1 cellular context compared by ENCODE assay signal in genomic region chr6:39280247-39280731, GRCh38.
TF ChIP-seq lines count a peak whose summit lies in the region.

No MANE protein-coding gene starts in this region.

TF ChIP-seq in GM12878, 131 proteins besides CTCF, POLR2A, EP300 and RAD21 (continued from another document):
- TF ChIP-seq, protein P1, sequence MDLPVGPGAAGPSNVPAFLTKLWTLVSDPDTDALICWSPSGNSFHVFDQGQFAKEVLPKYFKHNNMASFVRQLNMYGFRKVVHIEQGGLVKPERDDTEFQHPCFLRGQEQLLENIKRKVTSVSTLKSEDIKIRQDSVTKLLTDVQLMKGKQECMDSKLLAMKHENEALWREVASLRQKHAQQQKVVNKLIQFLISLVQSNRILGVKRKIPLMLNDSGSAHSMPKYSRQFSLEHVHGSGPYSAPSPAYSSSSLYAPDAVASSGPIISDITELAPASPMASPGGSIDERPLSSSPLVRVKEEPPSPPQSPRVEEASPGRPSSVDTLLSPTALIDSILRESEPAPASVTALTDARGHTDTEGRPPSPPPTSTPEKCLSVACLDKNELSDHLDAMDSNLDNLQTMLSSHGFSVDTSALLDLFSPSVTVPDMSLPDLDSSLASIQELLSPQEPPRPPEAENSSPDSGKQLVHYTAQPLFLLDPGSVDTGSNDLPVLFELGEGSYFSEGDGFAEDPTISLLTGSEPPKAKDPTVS (IDR thresholded peaks at IDR 0.05; ENCODE audit: low read depth, low read length) = no peak
- TF ChIP-seq POU2F2 (IDR thresholded peaks at IDR 0.05; ENCODE audit: borderline replicate concordance, low read depth, low read length) = no peak
- TF ChIP-seq IKZF2 (IDR thresholded peaks at IDR 0.05) = no peak
